In genomic region chr10:33335550-33335799, GRCh38 we compare ENCODE assay signal across 8 cellular contexts. TPM values are rescaled to one million over a fixed set of nuclear protein-coding genes. Genes with fewer than 3 reads are reported as not detected.
A peak's percentile ranks its signal among the peaks of the same experiment; 100 is the strongest.
DNase-seq lines count a peak whose midpoint lies in the region; ATAC-seq lines count a peak whose summit lies in the region.

No MANE protein-coding gene starts in this region.

- DNase-seq in ACHN (peak; percentile 45), NCI-H2107 treated with DMSO at 0.1 percent for 48 hours (lab: John Stamatoyannopoulos, UW; ENCODE audit: unreplicated experiment) (no peak), cerebellum (ENCODE audit: low spot score) (no peak), NCI-H187 (lab: John Stamatoyannopoulos, UW) (no peak)

- H3K27me3 ChIP-seq in HUES48 (ENCODE audit: control insufficient read depth, insufficient read depth, low read length) (peaks cover 72% of the 10 kb centered on the region), duodenal mucosa (ENCODE audit: control insufficient read depth in 1 of 2, insufficient read depth in 2 of 2, low read length in 2 of 2) (no peaks in the 10 kb centered on the region), muscle layer of colon (ENCODE audit: control insufficient read depth in 1 of 2, insufficient read depth in 2 of 2, low read length in 2 of 2) (no peaks in the 10 kb centered on the region)

- H3K36me3 ChIP-seq in HUES48 (ENCODE audit: control insufficient read depth, insufficient read depth, low read length) (no peaks in the 10 kb centered on the region), duodenal mucosa (ENCODE audit: control insufficient read depth in 1 of 2, insufficient read depth in 2 of 2, low read length in 2 of 2) (no peaks in the 10 kb centered on the region), muscle layer of colon (ENCODE audit: insufficient read depth, low read length) (no peaks in the 10 kb centered on the region)

- peaks cover 28% of the 10 kb centered on the region for H3K4me1 ChIP-seq in HUES48 (ENCODE audit: control insufficient read depth, insufficient read depth, low read length)
- peaks cover 17 to 24% of the 10 kb centered on the region in 2 donors for H3K4me1 ChIP-seq in duodenal mucosa (ENCODE audit: control insufficient read depth in 1 of 2, insufficient read depth in 2 of 2, low read length in 2 of 2)
- peaks cover 16% of the 10 kb centered on the region for H3K4me1 ChIP-seq in muscle layer of colon (ENCODE audit: insufficient read depth, low read length)

- H3K4me3 ChIP-seq in HUES48 (ENCODE audit: low read depth, low read length) (peak overlapping the region; percentile 75), duodenal mucosa (ENCODE audit: low read depth in 1 of 2, low read length in 2 of 2) (peak overlapping the region; percentile 79 to 84), muscle layer of colon (ENCODE audit: low read depth in 1 of 2, low read length in 2 of 2) (peak overlapping the region; percentile 66 to 82)

- H3K9ac ChIP-seq in HUES48 (ENCODE audit: low read depth, low read length) (no peak overlapping the region), duodenal mucosa (ENCODE audit: low read depth in 1 of 2, low read length in 2 of 2) (peak overlapping the region; percentile 60 to 72), muscle layer of colon (ENCODE audit: low read length) (peak overlapping the region; percentile 46)

- in situ Hi-C loops in ACHN (cut with HindIII; ENCODE audit: low pct_ligation_motif_present, low pct_unique_long_range_greater_than_20kb, low sequenced_read_pairs): no loop called here

- no peak overlapping the region for H3K27ac ChIP-seq in HUES48 (ENCODE audit: low read depth, low read length)
- H3K27ac ChIP-seq in duodenal mucosa (ENCODE audit: low read depth, low read length): peak overlapping the region; percentile 60
- peak overlapping the region; percentile 80 for H3K27ac ChIP-seq in muscle layer of colon (ENCODE audit: low read depth, low read length)

- H3K9me3 ChIP-seq in HUES48 (ENCODE audit: control insufficient read depth, insufficient read depth, low read length) (no peaks in the 10 kb centered on the region), duodenal mucosa (ENCODE audit: control insufficient read depth in 1 of 2, low read length in 2 of 2) (no peaks in the 10 kb centered on the region), muscle layer of colon (ENCODE audit: low read length) (no peaks in the 10 kb centered on the region)

- no peak for ATAC-seq in HG02852 (IDR thresholded peaks at IDR 0.05; ENCODE audit: unreplicated experiment)

RNA-seq across cellular contexts. Expression of gene NRP1, which starts 1.0 kb away (rescaled TPM):
- total RNA-seq in cerebellum: 35.0 TPM
